27 cellular contexts compared by ENCODE assay signal in the genomic region with DNA sequence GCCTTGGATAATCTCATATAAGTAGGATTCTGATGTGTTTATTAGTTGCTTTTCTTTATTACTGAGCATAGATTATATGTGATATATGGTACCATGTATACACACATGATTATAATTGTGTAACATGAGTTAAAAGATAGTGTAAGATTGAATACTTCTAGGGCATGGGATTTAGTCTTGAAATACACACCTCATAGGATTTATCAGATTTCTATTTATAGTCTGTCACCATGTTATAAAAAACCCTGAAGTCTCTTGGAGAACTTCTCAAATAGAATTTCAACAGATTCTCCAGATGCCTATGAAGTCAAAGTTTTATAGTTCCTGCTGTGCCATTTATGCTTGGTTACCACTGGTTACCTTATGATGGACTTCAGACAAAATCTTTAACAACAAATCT.
"Had no signal": no experiment of that assay in that cellular context is flagged by ENCODE, and none has a peak within 500 bp of the region (broad histone marks: within the 10 kb centered on the region; RNA-seq: fewer than 3 reads in every experiment).

No MANE protein-coding gene starts in this region.

- DNase-seq: activated CD4-positive, alpha-beta memory T cell treated with anti-CD3 and anti-CD28 coated beads for 36 hours; activated CD4-positive, alpha-beta T cell treated with anti-CD3 and anti-CD28 coated beads for 36 hours; activated CD4-positive, alpha-beta T cell treated with anti-CD3 and anti-CD28 coated beads, Interleukin-2, amount 10 ng/mL, durations not matched to agents 24 days and 14 days; activated CD4-positive, CD25-positive, alpha-beta regulatory T cell; activated CD4-positive, CD25-positive, alpha-beta regulatory T cell treated with anti-CD3 and anti-CD28 coated beads, Interleukin-2, amount 50 U/mL, for 72 hours; activated CD8-positive, alpha-beta memory T cell treated with anti-CD3 and anti-CD28 coated beads, Interleukin-2, amount 10 ng/mL, durations not matched to agents 7 days and 5 days; activated CD8-positive, alpha-beta memory T cell treated with anti-CD3 and anti-CD28 coated beads, Interleukin-2, amount 50 U/mL, for 4 hours; activated CD8-positive, alpha-beta T cell treated with anti-CD3 and anti-CD28 coated beads, Interleukin-2, amount 10 ng/mL, durations not matched to agents 7 days and 5 days; activated gamma-delta T cell; activated naive CD4-positive, alpha-beta T cell; activated naive CD4-positive, alpha-beta T cell treated with anti-CD3 and anti-CD28 coated beads, Interleukin-2, amount 10 ng/mL, durations not matched to agents 7 days and 5 days; activated naive CD8-positive, alpha-beta T cell treated with anti-CD3 and anti-CD28 coated beads, Interleukin-2, amount 10 ng/mL, durations not matched to agents 7 days and 5 days; activated T-cell treated with anti-CD3 and anti-CD28 coated beads, Interleukin-2, amount 50 U/mL, for 1 hour; activated T-cell treated with anti-CD3 and anti-CD28 coated beads, Interleukin-2, amount 50 U/mL, for 48 hours; caudate nucleus; colonic mucosa; dorsolateral prefrontal cortex; effector memory CD4-positive, alpha-beta T cell; endodermal cell; foreskin fibroblast; glutamatergic neuron; heart left ventricle; T-helper 2 cell had no signal

- H3K4me1 ChIP-seq: ascending aorta, breast epithelium, colonic mucosa had no signal

- H3K27ac ChIP-seq: ascending aorta, breast epithelium, colonic mucosa, dorsolateral prefrontal cortex had no signal

- H3K27me3 ChIP-seq: ascending aorta, breast epithelium, colonic mucosa, heart left ventricle had no signal

- ATAC-seq: activated CD4-positive, alpha-beta T cell treated with anti-CD3 and anti-CD28 coated beads for 36 hours; activated CD8-positive, alpha-beta memory T cell treated with anti-CD3 and anti-CD28 coated beads, Interleukin-2, amount 10 ng/mL, durations not matched to agents 7 days and 5 days; activated CD8-positive, alpha-beta T cell treated with anti-CD3 and anti-CD28 coated beads, Interleukin-2, amount 10 ng/mL, durations not matched to agents 7 days and 5 days; activated naive CD4-positive, alpha-beta T cell treated with anti-CD3 and anti-CD28 coated beads, Interleukin-2, amount 50 U/mL, for 72 hours; esophagus mucosa had no signal

- H3K36me3 ChIP-seq: ascending aorta, breast epithelium, colonic mucosa, heart left ventricle had no signal

- H3K4me3 ChIP-seq: ascending aorta, breast epithelium, colonic mucosa, dorsolateral prefrontal cortex, heart left ventricle had no signal

- H3K9me3 ChIP-seq: ascending aorta, colonic mucosa had no signal
